In the genomic region with DNA sequence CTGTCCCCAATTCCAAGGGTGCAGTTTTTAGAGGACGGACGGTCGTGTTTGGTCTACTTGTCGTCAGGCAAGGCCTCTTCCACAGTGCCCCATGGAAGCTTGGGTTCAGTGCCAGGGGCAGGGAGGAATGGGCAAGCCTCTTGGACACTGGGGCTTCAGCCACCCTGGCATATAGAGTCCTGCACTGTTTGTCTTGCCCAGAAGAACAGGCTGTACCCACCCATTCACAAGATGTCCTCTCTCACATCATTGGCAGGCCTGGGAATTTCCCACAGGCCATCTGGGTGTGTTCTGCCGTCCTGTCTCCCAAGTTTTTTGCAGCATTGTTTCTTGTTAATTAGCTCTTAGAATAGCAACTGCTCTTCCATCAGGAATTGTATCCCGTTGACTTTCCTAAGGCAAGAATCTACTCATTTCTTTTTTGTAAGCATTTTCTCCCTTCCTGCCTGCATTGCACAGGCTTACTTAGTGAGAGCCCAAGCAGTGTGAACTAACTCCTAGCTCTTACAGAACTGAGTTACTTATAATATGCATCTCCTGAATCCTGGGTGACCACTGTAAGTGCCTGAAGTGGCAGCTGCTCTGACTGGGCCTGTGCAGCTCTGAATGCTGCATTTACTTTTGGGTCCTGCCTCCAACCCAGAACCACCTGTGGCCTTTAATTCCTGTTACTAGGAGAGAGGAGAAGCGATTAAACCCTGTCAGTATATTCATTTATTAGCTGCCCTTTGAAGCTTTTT, we compare ENCODE assay signal across 12 cellular contexts.
DNase-seq lines count a peak whose midpoint lies in the region; ATAC-seq and TF ChIP-seq lines count a peak whose summit lies in the region.
"Had no signal": no experiment of that assay in that cellular context is flagged by ENCODE, and none has a peak within 500 bp of the region (broad histone marks: within the 10 kb centered on the region; RNA-seq: fewer than 3 reads in every experiment).

No MANE protein-coding gene starts in this region.

- H3K36me3 Mint-ChIP-seq in activated CD8-positive, alpha-beta T cell treated with anti-CD3 and anti-CD28 coated beads, Interleukin-2, amount 10 ng/mL, durations not matched to agents 7 days and 5 days (ENCODE audit: low read depth), result peaks cover 87% of the 10 kb centered on the region
- peaks cover 10 to 98% (median 39%) of the 10 kb centered on the region in 3 donors for H3K36me3 Mint-ChIP-seq in CD8-positive, alpha-beta memory T cell

- peaks cover 16% of the 10 kb centered on the region for H3K4me1 Mint-ChIP-seq in activated CD8-positive, alpha-beta T cell treated with anti-CD3 and anti-CD28 coated beads, Interleukin-2, amount 10 ng/mL, durations not matched to agents 7 days and 5 days (ENCODE audit: low read depth)
- peaks cover 18 to 39% (median 36%) of the 10 kb centered on the region in 3 donors for H3K4me1 Mint-ChIP-seq in CD8-positive, alpha-beta memory T cell

- H3K36me3 ChIP-seq in cardiac muscle cell, result peaks cover 20% of the 10 kb centered on the region
- H3K36me3 ChIP-seq in CD8-positive, alpha-beta memory T cell (ENCODE audit: insufficient read depth, low read length), result peaks cover 75% of the 10 kb centered on the region

- no peaks in the 10 kb centered on the region for H3K27me3 Mint-ChIP-seq in activated CD8-positive, alpha-beta T cell treated with anti-CD3 and anti-CD28 coated beads, Interleukin-2, amount 10 ng/mL, durations not matched to agents 7 days and 5 days (ENCODE audit: low read depth)
- H3K27me3 Mint-ChIP-seq in CD8-positive, alpha-beta memory T cell, result peaks cover 0 to 3% of the 10 kb centered on the region in 2 donors

- no peak for TF ChIP-seq CTCF in cardiac muscle cell (IDR thresholded peaks at IDR 0.05; ENCODE audit: low read depth, low read length)

- peaks cover 15% of the 10 kb centered on the region for H3K4me1 ChIP-seq in cardiac muscle cell (ENCODE audit: low read depth)
- no peaks in the 10 kb centered on the region for H3K4me1 ChIP-seq in CD8-positive, alpha-beta memory T cell (ENCODE audit: insufficient read depth, low read length)

- DNase-seq in C1 segment of cervical spinal cord (lab: John Stamatoyannopoulos, UW) (peak in 10 of 14 donors; percentile 28 to 82 (median 68)), cardiac muscle cell (ENCODE audit: low read depth in 1 of 2, low spot score in 1 of 2) (no peak), posterior cingulate gyrus (peak in 8 of 10 donors; percentile 38 to 88 (median 62)), HT-29 (ENCODE audit: low spot score) (no peak), germinal center (ENCODE audit: low spot score) (no peak)
- no peak for DNase-seq in activated CD8-positive, alpha-beta T cell treated with anti-CD3 and anti-CD28 coated beads, Interleukin-2, amount 10 ng/mL, durations not matched to agents 7 days and 5 days
- DNase-seq in CD8-positive, alpha-beta memory T cell, result no peak
- DNase-seq: aorta; NCI-H1092 treated with DMSO at 0.1 percent for 48 hours; NCI-H524; stimulated activated CD4-positive, alpha-beta T cell treated with anti-CD3 and anti-CD28 coated beads, Interleukin-4, amount 100 ng/mL, for 1 hour had no signal

- H3K4me3 Mint-ChIP-seq in activated CD8-positive, alpha-beta T cell treated with anti-CD3 and anti-CD28 coated beads, Interleukin-2, amount 10 ng/mL, durations not matched to agents 7 days and 5 days, result no peak overlapping the region
- peak overlapping the region in 1 of 7 donors; percentile 28 for H3K4me3 Mint-ChIP-seq in CD8-positive, alpha-beta memory T cell

- H3K27ac Mint-ChIP-seq in activated CD8-positive, alpha-beta T cell treated with anti-CD3 and anti-CD28 coated beads, Interleukin-2, amount 10 ng/mL, durations not matched to agents 7 days and 5 days, result peak overlapping the region; percentile 63
- peak overlapping the region in 4 of 8 donors; percentile 65 to 91 (median 85) for H3K27ac Mint-ChIP-seq in CD8-positive, alpha-beta memory T cell

- no peak overlapping the region for H3K4me3 ChIP-seq in cardiac muscle cell
- no peak overlapping the region for H3K4me3 ChIP-seq in CD8-positive, alpha-beta memory T cell (ENCODE audit: low read length)

- no peaks in the 10 kb centered on the region for H3K27me3 ChIP-seq in cardiac muscle cell
- no peaks in the 10 kb centered on the region for H3K27me3 ChIP-seq in CD8-positive, alpha-beta memory T cell (ENCODE audit: insufficient read depth, low read length, poor library complexity, severe bottlenecking)

- H3K9me3 Mint-ChIP-seq in activated CD8-positive, alpha-beta T cell treated with anti-CD3 and anti-CD28 coated beads, Interleukin-2, amount 10 ng/mL, durations not matched to agents 7 days and 5 days (ENCODE audit: insufficient read depth), result no peaks in the 10 kb centered on the region
- H3K9me3 Mint-ChIP-seq in CD8-positive, alpha-beta memory T cell, result no peaks in the 10 kb centered on the region

- no peak for ATAC-seq in activated CD8-positive, alpha-beta T cell treated with anti-CD3 and anti-CD28 coated beads, Interleukin-2, amount 10 ng/mL, durations not matched to agents 7 days and 5 days
- no peak for ATAC-seq in GM18870 (IDR thresholded peaks at IDR 0.05; ENCODE audit: unreplicated experiment)

- POLR2A ChIA-PET in activated CD8-positive, alpha-beta T cell treated with anti-CD3 and anti-CD28 coated beads, Interleukin-2, amount 10 ng/mL, durations not matched to agents 7 days and 5 days (lab: Charles Lee), result interaction anchor here (1.7 kb wide), 1 partner anchor 9 kb away, joined by 4 read pairs; no protein-coding TSS in a partner anchor
- POLR2A ChIA-PET in CD8-positive, alpha-beta memory T cell (lab: Charles Lee), result interaction anchor here (0.5 kb wide), 1 partner anchor 153 kb away, joined by 3 read pairs; no protein-coding TSS in a partner anchor

- CTCF ChIA-PET in activated CD8-positive, alpha-beta T cell treated with anti-CD3 and anti-CD28 coated beads, Interleukin-2, amount 10 ng/mL, durations not matched to agents 7 days and 5 days (lab: Charles Lee), result interaction anchor here (1.0 to 2.1 kb wide), 5 partner anchors 8 to 292 kb away, joined by 3 to 6 read pairs (median 4); no protein-coding TSS in a partner anchor
- CTCF ChIA-PET in CD8-positive, alpha-beta memory T cell (lab: Charles Lee), result interaction anchor here (1.4 to 1.5 kb wide), 2 partner anchors 69 to 204 kb away, joined by 4 to 5 read pairs; no protein-coding TSS in a partner anchor

- no peaks in the 10 kb centered on the region for H3K9me3 ChIP-seq in cardiac muscle cell (ENCODE audit: low read depth)
- no peaks in the 10 kb centered on the region for H3K9me3 ChIP-seq in CD8-positive, alpha-beta memory T cell (ENCODE audit: low read length)

- intact Hi-C loops in posterior cingulate gyrus (cut with DNase I), result no loop called here

- H3K27ac ChIP-seq in cardiac muscle cell, result peak overlapping the region; percentile 4
- no peak overlapping the region for H3K27ac ChIP-seq in CD8-positive, alpha-beta memory T cell (ENCODE audit: low read depth, low read length)

Comparison
In these comparisons a context has a peak if more than half of its experiments do, and no peak if none do; other contexts are left out.
1. DNase-seq: peak in C1 segment of cervical spinal cord (10 of 14) and posterior cingulate gyrus (8 of 10); none in activated CD8-positive, alpha-beta T cell treated with anti-CD3 and anti-CD28 coated beads, Interleukin-2, amount 10 ng/mL, durations not matched to agents 7 days and 5 days (single experiment), cardiac muscle cell (0 of 2), HT-29 (single experiment), germinal center (single experiment) and CD8-positive, alpha-beta memory T cell (0 of 5).